ENCODE assay signal across 32 cellular contexts in the genomic region with DNA sequence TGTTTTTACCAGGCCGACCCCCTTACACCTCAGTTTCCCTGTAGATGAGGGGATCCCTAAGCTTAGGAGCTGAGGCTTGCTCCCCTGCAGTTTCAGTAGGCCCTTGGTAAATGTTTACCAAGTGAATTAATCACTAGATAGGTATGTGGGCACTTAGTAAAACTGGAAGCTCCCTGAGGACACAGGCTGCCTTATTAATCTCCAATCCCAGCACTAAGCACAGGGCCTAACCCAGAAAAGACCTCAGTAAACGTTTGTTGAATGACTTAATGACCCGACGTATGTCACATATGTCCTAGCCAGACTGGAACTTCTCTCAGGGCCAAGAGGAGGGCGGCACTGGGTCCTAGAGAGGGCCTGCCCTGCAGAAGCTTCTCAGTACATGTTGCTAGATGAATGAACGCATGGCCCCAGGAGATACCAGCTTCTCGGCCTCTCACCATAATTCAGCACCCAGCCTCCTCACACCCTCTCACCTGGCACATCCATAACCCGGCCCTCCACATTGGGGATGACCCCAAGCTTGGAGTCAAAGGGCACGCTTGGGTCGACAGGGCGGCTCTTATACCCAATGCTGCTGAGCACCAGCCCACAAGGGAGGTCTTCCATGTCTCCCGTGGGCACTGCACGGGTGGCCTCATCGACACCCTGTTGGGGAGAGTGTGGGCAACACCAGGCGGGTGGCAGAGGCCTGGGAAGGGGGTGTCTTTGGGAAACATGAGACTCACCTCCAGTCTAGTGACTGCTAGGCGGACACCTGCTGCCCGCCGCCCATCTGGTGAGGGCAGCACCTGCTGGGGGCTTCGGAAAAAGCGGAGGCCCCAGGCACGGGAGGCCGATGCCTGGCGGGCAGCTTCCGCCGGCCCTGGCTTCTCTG. TPM values are rescaled to one million over a fixed set of nuclear protein-coding genes. Genes with fewer than 3 reads are reported as not detected.
"Had no signal": no experiment of that assay in that cellular context is flagged by ENCODE, and none has a peak within 500 bp of the region (broad histone marks: within the 10 kb centered on the region; RNA-seq: fewer than 3 reads in every experiment).

No MANE protein-coding gene starts in this region.

- DNase-seq: activated CD4-positive, alpha-beta T cell treated with anti-CD3 and anti-CD28 coated beads, Interleukin-2, amount 10 ng/mL, durations not matched to agents 7 days and 5 days; activated CD4-positive, CD25-positive, alpha-beta regulatory T cell treated with anti-CD3 and anti-CD28 coated beads, Interleukin-2, amount 50 U/mL, for 72 hours; activated CD8-positive, alpha-beta memory T cell treated with anti-CD3 and anti-CD28 coated beads, Interleukin-2, amount 10 ng/mL, durations not matched to agents 7 days and 5 days; activated CD8-positive, alpha-beta T cell treated with anti-CD3 and anti-CD28 coated beads for 36 hours; activated gamma-delta T cell; activated naive CD4-positive, alpha-beta T cell treated with anti-CD3 and anti-CD28 coated beads, Interleukin-2, amount 50 U/mL, for 16 hours; activated T-cell treated with anti-CD3 and anti-CD28 coated beads for 4 hours; brain microvascular endothelial cell; glutamatergic neuron; immature natural killer cell; naive thymus-derived CD4-positive, alpha-beta T cell; stimulated activated CD4-positive, alpha-beta T cell treated with anti-CD3 and anti-CD28 coated beads, Interleukin-12 subunit alpha, Interleukin-12 subunit beta, amount 100 ng/mL, for 4 hours; stimulated activated CD4-positive, alpha-beta T cell treated with anti-CD3 and anti-CD28 coated beads, Interleukin-4, amount 100 ng/mL, for 4 hours; substantia nigra; thyroid gland had no signal

- H3K4me3 ChIP-seq: adrenal gland, ascending aorta, esophagus muscularis mucosa, hepatocyte, left lung, lung, ovary, prostate gland, right atrium auricular region, thyroid gland had no signal

- H3K27ac ChIP-seq: ascending aorta, brain microvascular endothelial cell, esophagus muscularis mucosa, hepatocyte, left lung, neutrophil, ovary, prostate gland, right atrium auricular region, thyroid gland, VCaP had no signal

- H3K36me3 ChIP-seq: ascending aorta, brain microvascular endothelial cell, esophagus muscularis mucosa, left lung, neutrophil, ovary, prostate gland, right atrium auricular region, thyroid gland had no signal

- H3K9me3 Mint-ChIP-seq: activated CD4-positive, alpha-beta T cell treated with anti-CD3 and anti-CD28 coated beads, Interleukin-2, amount 10 ng/mL, durations not matched to agents 7 days and 5 days; activated CD8-positive, alpha-beta T cell treated with anti-CD3 and anti-CD28 coated beads for 36 hours; immature natural killer cell; naive thymus-derived CD4-positive, alpha-beta T cell; stimulated activated naive CD8-positive, alpha-beta T cell treated with anti-CD3 and anti-CD28 coated beads, Interleukin-15, Interleukin-2, amounts not matched to agents 100 ng/mL and 50 ng/mL, for 24 hours; T-helper 2 cell treated with Interferon-gamma antibody and Interleukin-4, amounts not matched to agents 5 μg/mL and 100 μg/mL, for 36 hours had no signal

- H3K27me3 ChIP-seq: adrenal gland had no signal

- ATAC-seq: activated CD8-positive, alpha-beta memory T cell treated with anti-CD3 and anti-CD28 coated beads, Interleukin-2, amount 10 ng/mL, durations not matched to agents 7 days and 5 days; left lung had no signal

- H3K4me3 Mint-ChIP-seq: activated CD4-positive, alpha-beta T cell treated with anti-CD3 and anti-CD28 coated beads, Interleukin-2, amount 10 ng/mL, durations not matched to agents 7 days and 5 days; activated CD8-positive, alpha-beta memory T cell treated with anti-CD3 and anti-CD28 coated beads, Interleukin-2, amount 10 ng/mL, durations not matched to agents 7 days and 5 days; activated CD8-positive, alpha-beta T cell treated with anti-CD3 and anti-CD28 coated beads for 36 hours; immature natural killer cell; stimulated activated naive CD8-positive, alpha-beta T cell treated with anti-CD3 and anti-CD28 coated beads, Interleukin-15, Interleukin-2, amounts not matched to agents 100 ng/mL and 50 ng/mL, for 24 hours; T-helper 2 cell treated with Interferon-gamma antibody and Interleukin-4, amounts not matched to agents 5 μg/mL and 100 μg/mL, for 36 hours had no signal

- H3K4me2 ChIP-seq: hepatocyte had no signal

- H3K9me3 ChIP-seq: adrenal gland, ascending aorta, esophagus muscularis mucosa, left lung, neutrophil, ovary, prostate gland, right atrium auricular region, thyroid gland had no signal

- FAIRE-seq: colon, frontal cortex had no signal

- H3K27ac Mint-ChIP-seq: activated CD4-positive, alpha-beta T cell treated with anti-CD3 and anti-CD28 coated beads, Interleukin-2, amount 10 ng/mL, durations not matched to agents 7 days and 5 days; activated CD8-positive, alpha-beta memory T cell treated with anti-CD3 and anti-CD28 coated beads, Interleukin-2, amount 10 ng/mL, durations not matched to agents 7 days and 5 days; activated CD8-positive, alpha-beta T cell treated with anti-CD3 and anti-CD28 coated beads for 36 hours; immature natural killer cell; stimulated activated naive CD8-positive, alpha-beta T cell treated with anti-CD3 and anti-CD28 coated beads, Interleukin-15, Interleukin-2, amounts not matched to agents 100 ng/mL and 50 ng/mL, for 24 hours; T-helper 2 cell treated with Interferon-gamma antibody and Interleukin-4, amounts not matched to agents 5 μg/mL and 100 μg/mL, for 36 hours had no signal

- H3K79me2 ChIP-seq: hepatocyte had no signal

- H2AFZ ChIP-seq: hepatocyte had no signal

RNA-seq across cellular contexts. Expression of gene GRIN2C, which starts 4.0 kb away (rescaled TPM):
- total RNA-seq: activated CD8-positive, alpha-beta T cell treated with anti-CD3 and anti-CD28 coated beads for 36 hours; ascending aorta; hepatocyte; kidney epithelial cell had no signal
- polyA plus RNA-seq: naive thymus-derived CD4-positive, alpha-beta T cell had no signal

RNA-seq across cellular contexts. Expression of gene FADS6, which starts 29.8 kb away (rescaled TPM):
- total RNA-seq: activated CD4-positive, alpha-beta T cell treated with anti-CD3 and anti-CD28 coated beads, Interleukin-2, amount 10 ng/mL, durations not matched to agents 7 days and 5 days; activated CD8-positive, alpha-beta memory T cell treated with anti-CD3 and anti-CD28 coated beads, Interleukin-2, amount 10 ng/mL, durations not matched to agents 7 days and 5 days; activated CD8-positive, alpha-beta T cell treated with anti-CD3 and anti-CD28 coated beads for 36 hours; ascending aorta; kidney epithelial cell; left lung; lung; mesenteric fat pad; naive thymus-derived CD4-positive, alpha-beta T cell; prostate gland; right atrium auricular region; thyroid gland had no signal
- polyA plus RNA-seq: immature natural killer cell, lung had no signal

RNA-seq across cellular contexts. Expression of gene USH1G, which starts 59.4 kb away (rescaled TPM):
- total RNA-seq: activated CD4-positive, alpha-beta T cell treated with anti-CD3 and anti-CD28 coated beads, Interleukin-2, amount 10 ng/mL, durations not matched to agents 7 days and 5 days; activated CD8-positive, alpha-beta memory T cell treated with anti-CD3 and anti-CD28 coated beads, Interleukin-2, amount 10 ng/mL, durations not matched to agents 7 days and 5 days; activated CD8-positive, alpha-beta T cell treated with anti-CD3 and anti-CD28 coated beads for 36 hours; ascending aorta; kidney epithelial cell; left lung; lung; mesenteric fat pad; naive thymus-derived CD4-positive, alpha-beta T cell; thyroid gland had no signal
- polyA plus RNA-seq: immature natural killer cell; naive thymus-derived CD4-positive, alpha-beta T cell had no signal
